ENCODE assay signal across 8 cellular contexts in the genomic region with DNA sequence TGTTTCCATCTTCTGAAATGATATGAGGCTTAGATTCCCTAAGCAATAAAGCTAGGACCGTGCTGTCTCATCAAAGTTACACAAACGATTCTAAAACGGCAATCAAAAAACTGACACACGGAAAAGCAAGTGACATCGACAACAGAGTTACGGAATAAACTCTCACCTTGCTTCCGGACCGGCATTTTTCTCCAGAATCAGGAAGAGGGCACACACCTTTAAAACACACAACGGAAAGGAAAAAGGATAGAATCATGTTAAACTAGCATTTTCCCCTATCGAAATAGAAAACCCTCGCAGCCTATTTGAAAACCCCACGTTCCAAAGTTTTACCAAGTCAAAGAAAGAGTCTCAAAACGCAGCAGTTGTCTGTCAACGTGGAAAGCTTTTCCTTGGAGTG. TPM values are rescaled to one million over a fixed set of nuclear protein-coding genes. Genes with fewer than 3 reads are reported as not detected.
DNase-seq lines count a peak whose midpoint lies in the region; ATAC-seq, FAIRE-seq and TF ChIP-seq lines count a peak whose summit lies in the region.

No MANE protein-coding gene starts in this region.

- H3K36me3 ChIP-seq in kidney epithelial cell (ENCODE audit: control insufficient read depth, insufficient read depth, low read length) (no peaks in the 10 kb centered on the region), thoracic aorta (no peaks in the 10 kb centered on the region)

- H3K27ac Mint-ChIP-seq in activated naive CD8-positive, alpha-beta T cell treated with anti-CD3 and anti-CD28 coated beads, Interleukin-2, amount 10 ng/mL, durations not matched to agents 7 days and 5 days: peak overlapping the region; percentile 93

- CTCF ChIA-PET in A549 (lab: Yijun Ruan, JAX): interaction anchor here (1.1 kb wide), 1 partner anchor 14 kb away, joined by 3 read pairs; no protein-coding TSS in a partner anchor

- WGBS in A549 (ENCODE audit: missing lambda C conversion rate): 1% methylated on average over 14 of the region's 14 CpGs

- peaks cover 19% of the 10 kb centered on the region for H3K27me3 Mint-ChIP-seq in activated naive CD8-positive, alpha-beta T cell treated with anti-CD3 and anti-CD28 coated beads, Interleukin-2, amount 10 ng/mL, durations not matched to agents 7 days and 5 days

- H3K4me1 Mint-ChIP-seq in activated naive CD8-positive, alpha-beta T cell treated with anti-CD3 and anti-CD28 coated beads, Interleukin-2, amount 10 ng/mL, durations not matched to agents 7 days and 5 days: peaks cover 26% of the 10 kb centered on the region

- H3K27ac ChIP-seq in A549 (peak overlapping the region; percentile 98 to 99), thoracic aorta (peak overlapping the region; percentile 79 to 92)

- H3K4me1 ChIP-seq in A549: peaks cover 23% of the 10 kb centered on the region; the same call in 2 of the 3 replicates
- H3K4me1 ChIP-seq in thoracic aorta (ENCODE audit: control insufficient read depth in 1 of 2, low read depth in 2 of 2): peaks cover 6 to 15% of the 10 kb centered on the region in 2 donors

- TF ChIP-seq CTCF in A549 (IDR thresholded peaks at IDR 0.05) (no peak), kidney epithelial cell (IDR thresholded peaks at IDR 0.05; ENCODE audit: insufficient read depth, low read length, poor library complexity, severe bottlenecking) (no peak), thoracic aorta (IDR thresholded peaks at IDR 0.05) (no peak)

- no peak for TF ChIP-seq POLR2A in A549 (IDR thresholded peaks at IDR 0.05; ENCODE audit: low read length)
- no peak for TF ChIP-seq POLR2A in H54 (IDR thresholded peaks at IDR 0.05; ENCODE audit: low read depth, low read length)

- H3K27me3 ChIP-seq in kidney epithelial cell (ENCODE audit: control insufficient read depth, insufficient read depth, low read length) (no peaks in the 10 kb centered on the region), thoracic aorta (replicated peaks; ENCODE audit: insufficient read depth) (no peaks in the 10 kb centered on the region)

- H3K4me3 Mint-ChIP-seq in activated naive CD8-positive, alpha-beta T cell treated with anti-CD3 and anti-CD28 coated beads, Interleukin-2, amount 10 ng/mL, durations not matched to agents 7 days and 5 days: peak overlapping the region; percentile 96

- POLR2A ChIA-PET in A549 (lab: Yijun Ruan, JAX): interaction anchor here (1.3 kb wide), 1 partner anchor 40 kb away, joined by 3 read pairs; no protein-coding TSS in a partner anchor
- POLR2A ChIA-PET in activated naive CD8-positive, alpha-beta T cell treated with anti-CD3 and anti-CD28 coated beads, Interleukin-2, amount 10 ng/mL, durations not matched to agents 7 days and 5 days (lab: Charles Lee): interaction anchor here (1.3 kb wide), 1 partner anchor 257 kb away, joined by 4 read pairs; no protein-coding TSS in a partner anchor

- FAIRE-seq in A549 (lab: Jason Lieb, UNC): no peak
- peak; percentile 48 for FAIRE-seq in H54 (lab: Jason Lieb, UNC)

- peaks cover 6% of the 10 kb centered on the region for H3K36me3 Mint-ChIP-seq in activated naive CD8-positive, alpha-beta T cell treated with anti-CD3 and anti-CD28 coated beads, Interleukin-2, amount 10 ng/mL, durations not matched to agents 7 days and 5 days

- TF ChIP-seq RAD21 in A549 (conservative IDR thresholded peaks at IDR 0.05 in 1 of 2, IDR thresholded peaks at IDR 0.05 in 1 of 2): no peak

- peak overlapping the region; percentile 93 for H3K4me2 ChIP-seq in A549

- TF ChIP-seq EP300 in A549 (IDR thresholded peaks at IDR 0.05): no peak

- no peaks in the 10 kb centered on the region for H3K9me3 ChIP-seq in A549
- no peaks in the 10 kb centered on the region for H3K9me3 ChIP-seq in thoracic aorta

- no peak for ATAC-seq in A549
- ATAC-seq in activated naive CD8-positive, alpha-beta T cell treated with anti-CD3 and anti-CD28 coated beads, Interleukin-2, amount 10 ng/mL, durations not matched to agents 7 days and 5 days (ENCODE audit: low read depth): no peak
- ATAC-seq in thoracic aorta (ENCODE audit: insufficient number of reproducible peaks, low FRiP score, low read depth): no peak
- ATAC-seq in HG02870 (IDR thresholded peaks at IDR 0.05; ENCODE audit: unreplicated experiment): no peak
- ATAC-seq in HG03280 (IDR thresholded peaks at IDR 0.05; ENCODE audit: unreplicated experiment): no peak

- DNase-seq in A549 (ENCODE audit: low read depth in 1 of 2, low spot score in 1 of 2) (no peak), H54 (ENCODE audit: insufficient read length, low spot score) (no peak), kidney epithelial cell (ENCODE audit: low read depth) (no peak), thoracic aorta (ENCODE audit: low spot score) (no peak)
- DNase-seq in activated naive CD8-positive, alpha-beta T cell treated with anti-CD3 and anti-CD28 coated beads, Interleukin-2, amount 10 ng/mL, durations not matched to agents 7 days and 5 days: no peak
- no peak for DNase-seq in stimulated activated CD4-positive, alpha-beta T cell treated with anti-CD3 and anti-CD28 coated beads, Interleukin-4, amount 100 ng/mL, for 1 hour

- H3K9me3 Mint-ChIP-seq in activated naive CD8-positive, alpha-beta T cell treated with anti-CD3 and anti-CD28 coated beads, Interleukin-2, amount 10 ng/mL, durations not matched to agents 7 days and 5 days: no peaks in the 10 kb centered on the region

- peak overlapping the region; percentile 97 for H3K4me3 ChIP-seq in A549
- H3K4me3 ChIP-seq in kidney epithelial cell (ENCODE audit: low read depth, low read length): peak overlapping the region; percentile 61
- H3K4me3 ChIP-seq in thoracic aorta: peak overlapping the region; percentile 79

TF ChIP-seq in A549, 52 proteins besides CTCF, POLR2A, EP300 and RAD21:
- no peak for TF ChIP-seq MYC (IDR thresholded peaks at IDR 0.05; ENCODE audit: borderline replicate concordance, low read length)
- TF ChIP-seq RCOR1 (IDR thresholded peaks at IDR 0.05; ENCODE audit: low read depth, low read length): no peak
- no peak for TF ChIP-seq ZSCAN20 (CRISPR knock-in tag; IDR thresholded peaks at IDR 0.05)
- no peak for TF ChIP-seq ATOH8 (CRISPR knock-in tag; IDR thresholded peaks at IDR 0.05; ENCODE audit: low read depth)
- no peak for TF ChIP-seq HOXB5 (CRISPR knock-in tag; IDR thresholded peaks at IDR 0.05)
- TF ChIP-seq NPAS2 (CRISPR knock-in tag; IDR thresholded peaks at IDR 0.05; ENCODE audit: borderline replicate concordance): no peak
- no peak for TF ChIP-seq FOSL2 (IDR thresholded peaks at IDR 0.05)
- TF ChIP-seq FOSL2 (CRISPR knock-in tag; IDR thresholded peaks at IDR 0.05): no peak
- TF ChIP-seq, protein P1, sequence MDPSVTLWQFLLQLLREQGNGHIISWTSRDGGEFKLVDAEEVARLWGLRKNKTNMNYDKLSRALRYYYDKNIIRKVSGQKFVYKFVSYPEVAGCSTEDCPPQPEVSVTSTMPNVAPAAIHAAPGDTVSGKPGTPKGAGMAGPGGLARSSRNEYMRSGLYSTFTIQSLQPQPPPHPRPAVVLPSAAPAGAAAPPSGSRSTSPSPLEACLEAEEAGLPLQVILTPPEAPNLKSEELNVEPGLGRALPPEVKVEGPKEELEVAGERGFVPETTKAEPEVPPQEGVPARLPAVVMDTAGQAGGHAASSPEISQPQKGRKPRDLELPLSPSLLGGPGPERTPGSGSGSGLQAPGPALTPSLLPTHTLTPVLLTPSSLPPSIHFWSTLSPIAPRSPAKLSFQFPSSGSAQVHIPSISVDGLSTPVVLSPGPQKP (IDR thresholded peaks at IDR 0.05; ENCODE audit: low read depth, low read length): no peak
- no peak for TF ChIP-seq CEBPB (IDR thresholded peaks at IDR 0.05)
- no peak for TF ChIP-seq NFE2L2 (conservative IDR thresholded peaks at IDR 0.05; ENCODE audit: low read length)
- no peak for TF ChIP-seq HOXB13 (CRISPR knock-in tag; IDR thresholded peaks at IDR 0.05; ENCODE audit: low read depth)

RNA-seq across cellular contexts. Expression of gene DLG1, which starts 1.4 kb away (rescaled TPM):
- polyA plus RNA-seq in A549 (2011; rRNA removed) (33.9 and 40.7 TPM in 2 replicates), A549 (2017; fragmentation: RNase III; extraction: RNeasy Plus Mini Kit Qiagen cat#74134 plus additional on column Dnase treatment) (26.4 to 29.6 TPM (median 27.0 TPM) in 3 replicates)
- polyA plus RNA-seq in A549 (2012; cell fraction: cytosol; rRNA removed): 5.9 and 6.8 TPM in 2 replicates
- polyA plus RNA-seq in A549 (2012; cell fraction: nucleus; rRNA removed): 8.1 and 10.2 TPM in 2 replicates
- polyA minus RNA-seq in A549 (2011; rRNA and poly(A)+ RNA removed): 24.7 and 31.8 TPM in 2 replicates
- 10 to 100 TPM; 83.4 to 86.5 TPM for total RNA-seq in activated naive CD8-positive, alpha-beta T cell treated with anti-CD3 and anti-CD28 coated beads, Interleukin-2, amount 10 ng/mL, durations not matched to agents 7 days and 5 days
- total RNA-seq in kidney epithelial cell (94.6 and 127 TPM in 2 replicates), thoracic aorta (10 to 100 TPM; 46.4 to 67.8 TPM)
